9 cellular contexts compared by ENCODE assay signal in the genomic region with DNA sequence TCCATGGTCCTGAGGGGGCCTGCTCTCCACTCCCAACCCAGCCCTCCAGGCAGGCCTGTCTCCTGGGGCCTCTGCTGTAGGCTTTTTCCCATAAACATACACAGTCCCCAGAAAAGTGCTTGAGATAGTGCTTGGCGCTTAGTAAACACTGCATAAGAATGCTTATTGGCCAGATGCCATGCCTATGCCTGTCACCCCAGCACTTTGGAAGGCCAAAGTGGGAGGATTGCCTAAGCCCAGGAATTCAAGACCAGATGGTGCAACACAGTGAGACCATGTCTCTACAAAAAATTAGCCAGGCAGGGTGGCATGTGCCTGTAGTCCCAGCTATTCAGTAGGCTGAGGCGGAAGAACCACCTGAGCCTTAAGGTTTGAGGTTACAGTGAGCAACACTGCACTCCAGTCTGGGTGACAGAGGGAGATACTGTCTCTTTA. TPM values are rescaled to one million over a fixed set of nuclear protein-coding genes. Genes with fewer than 3 reads are reported as not detected.
DNase-seq lines count a peak whose midpoint lies in the region; ATAC-seq and TF ChIP-seq lines count a peak whose summit lies in the region.
"Had no signal": no experiment of that assay in that cellular context is flagged by ENCODE, and none has a peak within 500 bp of the region (broad histone marks: within the 10 kb centered on the region; RNA-seq: fewer than 3 reads in every experiment).

No MANE protein-coding gene starts in this region.

- TF ChIP-seq CTCF in breast epithelium (IDR thresholded peaks at IDR 0.05): no peak
- TF ChIP-seq CTCF in mucosa of descending colon (IDR thresholded peaks at IDR 0.05): no peak
- no peak for TF ChIP-seq CTCF in colonic mucosa (IDR thresholded peaks at IDR 0.05)

- H3K27me3 Mint-ChIP-seq in activated CD8-positive, alpha-beta memory T cell treated with anti-CD3 and anti-CD28 coated beads, Interleukin-2, amount 10 ng/mL, durations not matched to agents 7 days and 5 days: no peaks in the 10 kb centered on the region
- H3K27me3 Mint-ChIP-seq: activated B cell treated with CpG ODN at 0.5 μM for 24 hours had no signal

- H3K4me3 ChIP-seq in breast epithelium (no peak overlapping the region), mucosa of descending colon (no peak overlapping the region), colonic mucosa (no peak overlapping the region)

- peaks cover 22% of the 10 kb centered on the region for H3K4me1 Mint-ChIP-seq in activated CD8-positive, alpha-beta memory T cell treated with anti-CD3 and anti-CD28 coated beads, Interleukin-2, amount 10 ng/mL, durations not matched to agents 7 days and 5 days

- no peak overlapping the region for H3K9ac ChIP-seq in colonic mucosa (ENCODE audit: low read depth in 2 of 2, low read length in 2 of 2)

- CTCF ChIA-PET in activated CD8-positive, alpha-beta memory T cell treated with anti-CD3 and anti-CD28 coated beads, Interleukin-2, amount 10 ng/mL, durations not matched to agents 7 days and 5 days (lab: Charles Lee): no interaction called here

- H3K9me3 Mint-ChIP-seq in activated CD8-positive, alpha-beta memory T cell treated with anti-CD3 and anti-CD28 coated beads, Interleukin-2, amount 10 ng/mL, durations not matched to agents 7 days and 5 days (ENCODE audit: low read depth): no peaks in the 10 kb centered on the region
- H3K9me3 Mint-ChIP-seq: activated B cell treated with CpG ODN at 0.5 μM for 24 hours had no signal

- H3K9me3 ChIP-seq in breast epithelium (no peaks in the 10 kb centered on the region), mucosa of descending colon (no peaks in the 10 kb centered on the region), colonic mucosa (no peaks in the 10 kb centered on the region)

- H3K27ac Mint-ChIP-seq in activated CD8-positive, alpha-beta memory T cell treated with anti-CD3 and anti-CD28 coated beads, Interleukin-2, amount 10 ng/mL, durations not matched to agents 7 days and 5 days: no peak overlapping the region
- H3K27ac Mint-ChIP-seq: activated B cell treated with CpG ODN at 0.5 μM for 24 hours had no signal

- no peak for TF ChIP-seq POLR2A in breast epithelium (IDR thresholded peaks at IDR 0.05)

- peak; percentile 54 for ATAC-seq in mucosa of descending colon
- ATAC-seq in activated CD8-positive, alpha-beta memory T cell treated with anti-CD3 and anti-CD28 coated beads, Interleukin-2, amount 10 ng/mL, durations not matched to agents 7 days and 5 days: no peak
- no peak for ATAC-seq in GM21786 (IDR thresholded peaks at IDR 0.05; ENCODE audit: unreplicated experiment)

- peak; percentile 97 for DNase-seq in DMS 273 (lab: John Stamatoyannopoulos, UW; ENCODE audit: unreplicated experiment)
- peak; percentile 74 for DNase-seq in NCI-H2029 treated with DMSO at 0.1 percent for 48 hours (lab: John Stamatoyannopoulos, UW)
- peak in 1 of 2 donors; percentile 26 for DNase-seq in breast epithelium (ENCODE audit: low spot score in 2 of 2)
- no peak for DNase-seq in mucosa of descending colon
- DNase-seq in colonic mucosa: no peak
- DNase-seq in activated CD8-positive, alpha-beta memory T cell treated with anti-CD3 and anti-CD28 coated beads, Interleukin-2, amount 10 ng/mL, durations not matched to agents 7 days and 5 days: no peak
- DNase-seq in stimulated activated CD4-positive, alpha-beta T cell treated with anti-CD3 and anti-CD28 coated beads, Interleukin-12 subunit alpha, Interleukin-12 subunit beta, amount 100 ng/mL, for 4 hours: no peak
- DNase-seq: activated B cell treated with CpG ODN at 0.5 μM for 24 hours had no signal

- H3K4me3 Mint-ChIP-seq in activated CD8-positive, alpha-beta memory T cell treated with anti-CD3 and anti-CD28 coated beads, Interleukin-2, amount 10 ng/mL, durations not matched to agents 7 days and 5 days: no peak overlapping the region
- H3K4me3 Mint-ChIP-seq: activated B cell treated with CpG ODN at 0.5 μM for 24 hours had no signal

- intact Hi-C loops in breast epithelium (cut with DNase I; ENCODE audit: low total_unique reads) (no loop called here), mucosa of descending colon (cut with DNase I, micrococcal nuclease) (no loop called here), colonic mucosa (cut with DNase I) (no loop called here)

- no peaks in the 10 kb centered on the region for H3K36me3 ChIP-seq in breast epithelium
- H3K36me3 ChIP-seq in mucosa of descending colon (ENCODE audit: low read depth): no peaks in the 10 kb centered on the region
- no peaks in the 10 kb centered on the region for H3K36me3 ChIP-seq in colonic mucosa

- H3K4me1 ChIP-seq in breast epithelium: no peaks in the 10 kb centered on the region
- H3K4me1 ChIP-seq in mucosa of descending colon (ENCODE audit: low read depth): peaks cover 5% of the 10 kb centered on the region
- H3K4me1 ChIP-seq in colonic mucosa: no peaks in the 10 kb centered on the region

- H3K27me3 ChIP-seq in breast epithelium (no peaks in the 10 kb centered on the region), colonic mucosa (no peaks in the 10 kb centered on the region)

- peak overlapping the region; percentile 12 to 40 for H3K27ac ChIP-seq in breast epithelium
- no peak overlapping the region for H3K27ac ChIP-seq in colonic mucosa

- no peaks in the 10 kb centered on the region for H3K36me3 Mint-ChIP-seq in activated CD8-positive, alpha-beta memory T cell treated with anti-CD3 and anti-CD28 coated beads, Interleukin-2, amount 10 ng/mL, durations not matched to agents 7 days and 5 days

RNA-seq across cellular contexts. Expression of a gene that starts 24.6 kb away (rescaled TPM):
- total RNA-seq in breast epithelium (10 to 100 TPM; 31.9 to 39.8 (median 33.1) TPM), mucosa of descending colon (100 to 1,000 TPM in 2 of 3 donors, 10 to 100 TPM in 1; 70.5 to 145 (median 129) TPM), colonic mucosa (100 to 1,000 TPM; 134 to 144 TPM)
- 10 to 100 TPM; 30.1 to 36.7 TPM for total RNA-seq in activated CD8-positive, alpha-beta memory T cell treated with anti-CD3 and anti-CD28 coated beads, Interleukin-2, amount 10 ng/mL, durations not matched to agents 7 days and 5 days

Comparison
In these comparisons a context has a peak if more than half of its experiments do, and no peak if none do; other contexts are left out.
1. DNase-seq: peak in DMS 273 (single experiment) and NCI-H2029 treated with DMSO at 0.1 percent for 48 hours (single experiment); none in mucosa of descending colon (0 of 3), colonic mucosa (single experiment), activated CD8-positive, alpha-beta memory T cell treated with anti-CD3 and anti-CD28 coated beads, Interleukin-2, amount 10 ng/mL, durations not matched to agents 7 days and 5 days (single experiment) and stimulated activated CD4-positive, alpha-beta T cell treated with anti-CD3 and anti-CD28 coated beads, Interleukin-12 subunit alpha, Interleukin-12 subunit beta, amount 100 ng/mL, for 4 hours (single experiment).